In genomic region chr16:88069397-88070168, GRCh38 we compare ENCODE assay signal across 11 cellular contexts.
DNase-seq lines count a peak whose midpoint lies in the region; ATAC-seq, FAIRE-seq and TF ChIP-seq lines count a peak whose summit lies in the region.
"Had no signal": no experiment of that assay in that cellular context is flagged by ENCODE, and none has a peak within 500 bp of the region (broad histone marks: within the 10 kb centered on the region; RNA-seq: fewer than 3 reads in every experiment).

No MANE protein-coding gene starts in this region.

- no peak for TF ChIP-seq CTCF in CD8-positive, alpha-beta T cell (IDR thresholded peaks at IDR 0.05)
- TF ChIP-seq CTCF in activated B cell treated with CpG ODN at 0.5 μM for 24 hours (IDR thresholded peaks at IDR 0.05) = no peak
- no peak for TF ChIP-seq CTCF in mammary epithelial cell (conservative IDR thresholded peaks at IDR 0.05 in 1 of 2, IDR thresholded peaks at IDR 0.05 in 1 of 2; ENCODE audit: extremely low read depth in 1 of 2, insufficient read depth in 1 of 2, low read depth in 1 of 2, low read length in 2 of 2)
- no peak for TF ChIP-seq CTCF in upper lobe of left lung (IDR thresholded peaks at IDR 0.05)

- H3K27ac Mint-ChIP-seq in CD8-positive, alpha-beta T cell = peak overlapping the region; percentile 30
- peak overlapping the region; percentile 96 for H3K27ac Mint-ChIP-seq in activated B cell treated with CpG ODN at 0.5 μM for 24 hours

- no peaks in the 10 kb centered on the region for H3K27me3 Mint-ChIP-seq in CD8-positive, alpha-beta T cell (ENCODE audit: low read depth)
- H3K27me3 Mint-ChIP-seq in activated B cell treated with CpG ODN at 0.5 μM for 24 hours = no peaks in the 10 kb centered on the region

- H4K20me1 ChIP-seq in mammary epithelial cell (ENCODE audit: insufficient read depth, low read length) = no peaks in the 10 kb centered on the region

- dilution Hi-C loops in mammary epithelial cell (cut with HindIII; ENCODE audit: low sequenced_read_pairs) = no loop called here

- no peak overlapping the region for H3K4me2 ChIP-seq in mammary epithelial cell (ENCODE audit: insufficient read depth, low read depth, low read length)

- FAIRE-seq in GM19239 (lab: Jason Lieb, UNC) = peak; percentile 92

- peaks cover 27% of the 10 kb centered on the region for H3K36me3 ChIP-seq in CD8-positive, alpha-beta T cell (ENCODE audit: insufficient read depth, low read length)
- H3K36me3 ChIP-seq in HAP-1 (replicated peaks) = peaks cover 4% of the 10 kb centered on the region; the same call in 1 of the 2 replicates
- H3K36me3 ChIP-seq in mammary epithelial cell (ENCODE audit: insufficient read depth, low read length) = no peaks in the 10 kb centered on the region
- H3K36me3 ChIP-seq in upper lobe of left lung = peaks cover 9 to 76% (median 46%) of the 10 kb centered on the region in 4 donors

- no peaks in the 10 kb centered on the region for H3K79me2 ChIP-seq in mammary epithelial cell (ENCODE audit: insufficient read depth, low read length)

- H3K4me3 ChIP-seq in CD8-positive, alpha-beta T cell (ENCODE audit: low read depth, low read length) = no peak overlapping the region
- H3K4me3 ChIP-seq in HAP-1 (no peak overlapping the region), mammary epithelial cell (replicated peaks in 1 of 3; ENCODE audit: insufficient read depth in 1 of 3, low read depth in 2 of 3, low read length in 3 of 3) (no peak overlapping the region), upper lobe of left lung (no peak overlapping the region)
- H3K4me3 ChIP-seq: SJSA1 had no signal

- no peak overlapping the region for H2AFZ ChIP-seq in mammary epithelial cell (ENCODE audit: low read depth, low read length)

- intact Hi-C loops in CD8-positive, alpha-beta T cell (cut with DNase I, micrococcal nuclease) = no loop called here
- intact Hi-C loops in activated B cell treated with CpG ODN at 0.5 μM for 24 hours (cut with micrococcal nuclease) (loop anchor here (1.0 kb wide), 5 partner anchors 23 to 290 kb away; partner anchors contain the start of gene BANP), mammary epithelial cell (cut with micrococcal nuclease) (no loop called here)

- H3K4me1 Mint-ChIP-seq in CD8-positive, alpha-beta T cell (ENCODE audit: low read depth) = no peaks in the 10 kb centered on the region
- H3K4me1 Mint-ChIP-seq in activated B cell treated with CpG ODN at 0.5 μM for 24 hours = peaks cover 50% of the 10 kb centered on the region

- H3K27me3 ChIP-seq in CD8-positive, alpha-beta T cell (ENCODE audit: insufficient read depth, low read length) = no peaks in the 10 kb centered on the region
- H3K27me3 ChIP-seq in HAP-1 (ENCODE audit: low read depth) = no peaks in the 10 kb centered on the region
- no peaks in the 10 kb centered on the region for H3K27me3 ChIP-seq in mammary epithelial cell (ENCODE audit: insufficient read depth, low read length)
- H3K27me3 ChIP-seq in upper lobe of left lung = no peaks in the 10 kb centered on the region
- H3K27me3 ChIP-seq: SJSA1 had no signal

- no peak overlapping the region for H3K4me3 Mint-ChIP-seq in CD8-positive, alpha-beta T cell
- peak overlapping the region; percentile 74 for H3K4me3 Mint-ChIP-seq in activated B cell treated with CpG ODN at 0.5 μM for 24 hours

- 94% methylated on average over 22 of the region's 25 CpGs for WGBS in mammary epithelial cell (ENCODE audit: low coverage, missing lambda C conversion rate)
- WGBS in upper lobe of left lung, 2 donors = 82 to 87% methylated on average over 23 to 25 of the region's 25 CpGs

- CTCF ChIA-PET in CD8-positive, alpha-beta T cell (lab: Charles Lee) = interaction anchor here (0.6 kb wide), 1 partner anchor 38 kb away, joined by 4 read pairs; no protein-coding TSS in a partner anchor
- CTCF ChIA-PET in activated B cell treated with CpG ODN at 0.5 μM for 24 hours (lab: Charles Lee) (no interaction called here), mammary epithelial cell (lab: Charles Lee; ENCODE audit: low non-redundant PET) (no interaction called here)

- POLR2A ChIA-PET in CD8-positive, alpha-beta T cell (lab: Charles Lee) = no interaction called here
- POLR2A ChIA-PET in activated B cell treated with CpG ODN at 0.5 μM for 24 hours (lab: Charles Lee) = interaction anchor here (0.6 to 3.0 kb wide), 8 partner anchors 17 to 427 kb away, joined by 3 to 23 read pairs (median 6); partner anchors contain the start of gene KLHDC4

- no peak for ATAC-seq in CD8-positive, alpha-beta T cell
- ATAC-seq in HG02885 (IDR thresholded peaks at IDR 0.05; ENCODE audit: poor library complexity, unreplicated experiment) (peak; percentile 93), activated B cell treated with CpG ODN at 0.5 μM for 24 hours (ENCODE audit: low read depth) (peak; percentile 93), upper lobe of left lung (ENCODE audit: low FRiP score in 2 of 2) (no peak)

- H3K9me3 Mint-ChIP-seq in CD8-positive, alpha-beta T cell = no peaks in the 10 kb centered on the region
- no peaks in the 10 kb centered on the region for H3K9me3 Mint-ChIP-seq in activated B cell treated with CpG ODN at 0.5 μM for 24 hours

- no peak overlapping the region for H3K9ac ChIP-seq in mammary epithelial cell (ENCODE audit: insufficient read depth, low read length)

- no peak for DNase-seq in CD8-positive, alpha-beta T cell
- DNase-seq in GM19239 (ENCODE audit: insufficient read length, low spot score) (peak; percentile 93), activated B cell treated with CpG ODN at 0.5 μM for 24 hours (peak; percentile 79), HAP-1 (ENCODE audit: low spot score in 2 of 2) (no peak), mammary epithelial cell (no peak), HPDE6-E6E7 (ENCODE audit: extremely low spot score) (no peak), upper lobe of left lung (no peak)
- DNase-seq: activated gamma-delta T cell treated with Interleukin-2 at 50 U/mL for 16 hours had no signal

- no TSS peak for BruUV-seq in mammary epithelial cell (replicated peaks; lab: Mats Ljungman, UMichigan)

- no peaks in the 10 kb centered on the region for H3K9me3 ChIP-seq in CD8-positive, alpha-beta T cell (ENCODE audit: low read length)
- H3K9me3 ChIP-seq in HAP-1 (no peaks in the 10 kb centered on the region), mammary epithelial cell (replicated peaks; ENCODE audit: insufficient read depth, low read length) (no peaks in the 10 kb centered on the region), upper lobe of left lung (no peaks in the 10 kb centered on the region)
- H3K9me3 ChIP-seq: SJSA1 had no signal

- no peak for TF ChIP-seq POLR2A in upper lobe of left lung (IDR thresholded peaks at IDR 0.05)

- H3K4me1 ChIP-seq in CD8-positive, alpha-beta T cell (ENCODE audit: insufficient read depth, low read length) = no peaks in the 10 kb centered on the region
- H3K4me1 ChIP-seq in HAP-1 (no peaks in the 10 kb centered on the region), mammary epithelial cell (ENCODE audit: insufficient read depth, low read length) (no peaks in the 10 kb centered on the region), upper lobe of left lung (no peaks in the 10 kb centered on the region)

- in situ Hi-C loops in HAP-1 (cut with MboI; ENCODE audit: low sequenced_read_pairs) (no loop called here), mammary epithelial cell (cut with MboI; ENCODE audit: low sequenced_read_pairs in 2 of 2) (no loop called here)

- peaks cover 57% of the 10 kb centered on the region for H3K36me3 Mint-ChIP-seq in CD8-positive, alpha-beta T cell
- peaks cover 44% of the 10 kb centered on the region for H3K36me3 Mint-ChIP-seq in activated B cell treated with CpG ODN at 0.5 μM for 24 hours (ENCODE audit: low read depth)

- TF ChIP-seq EP300 in upper lobe of left lung (IDR thresholded peaks at IDR 0.05) = no peak

- H3K27ac ChIP-seq in CD8-positive, alpha-beta T cell (ENCODE audit: low read depth, low read length) = no peak overlapping the region
- H3K27ac ChIP-seq in mammary epithelial cell (ENCODE audit: insufficient read depth, low read depth, low read length) (no peak overlapping the region), upper lobe of left lung (no peak overlapping the region)
- H3K27ac ChIP-seq: C4-2B, SJSA1 had no signal

Comparison
In these comparisons a context has a peak if more than half of its experiments do, and no peak if none do; other contexts are left out.
1. ATAC-seq: peak in HG02885 (single experiment) and activated B cell treated with CpG ODN at 0.5 μM for 24 hours (single experiment); none in CD8-positive, alpha-beta T cell (single experiment) and upper lobe of left lung (0 of 2).
2. DNase-seq: peak in GM19239 (single experiment) and activated B cell treated with CpG ODN at 0.5 μM for 24 hours (single experiment); none in CD8-positive, alpha-beta T cell (0 of 7), HAP-1 (0 of 2), mammary epithelial cell (single experiment), HPDE6-E6E7 (single experiment) and upper lobe of left lung (0 of 2).